In the genomic region with DNA sequence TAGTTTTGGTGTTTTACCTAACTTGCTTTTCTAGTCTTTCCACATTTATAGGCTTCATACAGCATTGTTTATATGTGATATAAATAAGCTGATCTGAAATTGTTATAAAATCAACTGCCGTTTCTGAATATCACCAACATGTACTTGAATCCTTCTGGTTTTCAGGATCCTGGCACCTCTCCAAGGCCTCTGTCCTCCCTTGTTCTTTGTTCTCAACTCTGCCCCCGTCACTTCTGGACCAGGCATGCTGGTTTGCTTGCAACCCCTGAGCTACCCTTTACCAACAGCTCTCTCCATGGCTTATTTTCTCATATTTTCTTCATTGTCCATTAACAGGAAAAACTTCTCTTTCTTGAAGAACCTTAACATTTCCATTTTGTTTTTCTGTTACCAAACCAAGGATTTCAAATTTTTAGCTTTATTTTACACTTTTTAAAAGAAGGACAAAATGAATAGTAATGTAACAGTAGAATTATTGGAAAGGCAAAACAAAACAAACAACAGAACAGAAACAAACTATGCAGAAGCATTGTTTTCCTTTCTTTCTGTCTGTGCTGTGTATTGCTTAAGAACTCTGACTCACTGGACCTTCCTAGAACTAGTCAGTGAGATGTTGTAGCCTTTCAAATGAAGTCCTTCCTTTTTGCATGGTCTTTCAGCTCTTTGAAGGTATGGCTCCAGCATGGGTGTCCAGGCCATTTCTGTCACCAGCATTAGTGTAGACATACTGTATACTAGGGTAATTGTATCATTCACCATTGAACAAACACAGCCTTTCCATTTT, we compare ENCODE assay signal across 8 cellular contexts. TPM values are rescaled to one million over a fixed set of nuclear protein-coding genes. Genes with fewer than 3 reads are reported as not detected.
DNase-seq lines count a peak whose midpoint lies in the region; ATAC-seq, FAIRE-seq and TF ChIP-seq lines count a peak whose summit lies in the region.

No MANE protein-coding gene starts in this region.

- H3F3A ChIP-seq in MM.1S (ENCODE audit: insufficient read depth, low read length), result no peaks in the 10 kb centered on the region

- H3K4me3 Mint-ChIP-seq in astrocyte (ENCODE audit: unreplicated experiment), result no peak overlapping the region
- no peak overlapping the region for H3K4me3 Mint-ChIP-seq in progenitor cell of endocrine pancreas (ENCODE audit: low read depth)

- no peak overlapping the region for H3K27ac ChIP-seq in astrocyte (ENCODE audit: low read depth, low read length)
- H3K27ac ChIP-seq in MM.1S (ENCODE audit: low read length), result no peak overlapping the region

- no peak for ATAC-seq in GM18858 (IDR thresholded peaks at IDR 0.05; ENCODE audit: unreplicated experiment)

- H3K9me3 ChIP-seq in astrocyte (ENCODE audit: insufficient read depth, low read depth, low read length) (no peaks in the 10 kb centered on the region), MM.1S (replicated peaks; ENCODE audit: insufficient read depth, low read length) (no peaks in the 10 kb centered on the region)

- no peaks in the 10 kb centered on the region for H3K27me3 Mint-ChIP-seq in astrocyte (ENCODE audit: low read depth, unreplicated experiment)
- no peaks in the 10 kb centered on the region for H3K27me3 Mint-ChIP-seq in progenitor cell of endocrine pancreas

- no peaks in the 10 kb centered on the region for H3K36me3 Mint-ChIP-seq in astrocyte (ENCODE audit: low read depth, unreplicated experiment)
- H3K36me3 Mint-ChIP-seq in progenitor cell of endocrine pancreas (ENCODE audit: insufficient read depth), result no peaks in the 10 kb centered on the region

- H3K4me3 ChIP-seq in BJ (ENCODE audit: low read depth, low read length), result no peak overlapping the region
- H3K4me3 ChIP-seq in astrocyte (ENCODE audit: insufficient read depth, low read depth, low read length), result no peak overlapping the region
- H3K4me3 ChIP-seq in MM.1S (ENCODE audit: low read length), result no peak overlapping the region

- POLR2A ChIA-PET in BJ (lab: Charles Lee), result no interaction called here

- H3K36me3 ChIP-seq in BJ (ENCODE audit: control insufficient read depth, insufficient read depth, low read length), result no peaks in the 10 kb centered on the region
- no peaks in the 10 kb centered on the region for H3K36me3 ChIP-seq in astrocyte (ENCODE audit: insufficient read depth, low read length)
- no peaks in the 10 kb centered on the region for H3K36me3 ChIP-seq in MM.1S (replicated peaks; ENCODE audit: insufficient read depth, low read length)

- no peaks in the 10 kb centered on the region for H3K79me2 ChIP-seq in astrocyte (ENCODE audit: insufficient read depth, low read length)
- no peaks in the 10 kb centered on the region for H3K79me2 ChIP-seq in MM.1S (ENCODE audit: low read length)

- H4K20me1 ChIP-seq in astrocyte (ENCODE audit: insufficient read depth, low read length) (no peaks in the 10 kb centered on the region), MM.1S (ENCODE audit: insufficient read depth, low read length) (no peaks in the 10 kb centered on the region)

- H3K27ac Mint-ChIP-seq in astrocyte (ENCODE audit: unreplicated experiment), result peak overlapping the region; percentile 4
- no peak overlapping the region for H3K27ac Mint-ChIP-seq in progenitor cell of endocrine pancreas

- TF ChIP-seq CTCF in BJ (IDR thresholded peaks at IDR 0.05; ENCODE audit: insufficient read depth, low read depth, low read length) (no peak), astrocyte (IDR thresholded peaks at IDR 0.05; ENCODE audit: insufficient read depth, low read depth, low read length) (no peak), progenitor cell of endocrine pancreas (IDR thresholded peaks at IDR 0.05; ENCODE audit: unreplicated experiment) (no peak), MM.1S (IDR thresholded peaks at IDR 0.05; ENCODE audit: low read length) (no peak)

- H3K27me3 ChIP-seq in BJ (ENCODE audit: control insufficient read depth, insufficient read depth, low read length) (no peaks in the 10 kb centered on the region), astrocyte (ENCODE audit: insufficient read depth, low read length) (no peaks in the 10 kb centered on the region), MM.1S (replicated peaks; ENCODE audit: insufficient read depth, low read length) (no peaks in the 10 kb centered on the region)

- CTCF ChIA-PET in BJ (lab: Yijun Ruan, JAX), result no interaction called here

- H3K9me3 Mint-ChIP-seq in astrocyte (ENCODE audit: unreplicated experiment), result no peaks in the 10 kb centered on the region
- H3K9me3 Mint-ChIP-seq in progenitor cell of endocrine pancreas (ENCODE audit: low read depth), result no peaks in the 10 kb centered on the region

- peak; percentile 15 for DNase-seq in BJ (ENCODE audit: low read depth)
- DNase-seq in LHCN-M2 (ENCODE audit: low read depth), result peak; percentile 80
- DNase-seq in astrocyte (ENCODE audit: low read depth), result peak; percentile 48
- peak; percentile 39 for DNase-seq in midbrain (lab: John Stamatoyannopoulos, UW)
- no peak for DNase-seq in GM19238 (ENCODE audit: insufficient read length, low spot score)
- DNase-seq in progenitor cell of endocrine pancreas (ENCODE audit: low spot score, unreplicated experiment), result no peak
- DNase-seq in MM.1S, result no peak

- H3K9ac ChIP-seq in astrocyte (ENCODE audit: low read length) (no peak overlapping the region), MM.1S (ENCODE audit: low read length) (no peak overlapping the region)

- H3K4me2 ChIP-seq in astrocyte (ENCODE audit: low read length) (peak overlapping the region; percentile 8), MM.1S (ENCODE audit: low read depth, low read length) (no peak overlapping the region)

- peak; percentile 76 for FAIRE-seq in astrocyte (lab: Jason Lieb, UNC)

- H3K4me1 ChIP-seq in astrocyte (ENCODE audit: insufficient read depth, low read length) (peaks cover 6% of the 10 kb centered on the region), MM.1S (ENCODE audit: low read length) (no peaks in the 10 kb centered on the region)

- H3K4me1 Mint-ChIP-seq in astrocyte (ENCODE audit: low read depth, unreplicated experiment) (peaks cover 9% of the 10 kb centered on the region), progenitor cell of endocrine pancreas (ENCODE audit: low read depth) (peaks cover 3% of the 10 kb centered on the region)

- no peaks in the 10 kb centered on the region for H3K9me2 ChIP-seq in MM.1S (replicated peaks; ENCODE audit: insufficient read depth, low read length)

- H2AFZ ChIP-seq in astrocyte (ENCODE audit: low read depth, low read length) (peak overlapping the region; percentile 46), MM.1S (ENCODE audit: low read length) (no peak overlapping the region)

RNA-seq across cellular contexts. Expression of a gene that starts 44.8 kb away (rescaled TPM):
- 0.40 and 0.43 TPM in 2 replicates for polyA plus RNA-seq in BJ (2011; rRNA removed)
- polyA minus RNA-seq in BJ (2011; rRNA and poly(A)+ RNA removed), result 0.14 TPM in 1 of 2 replicates, not detected in the other
- 0.06 TPM in 1 of 2 replicates, not detected in the other for total RNA-seq in LHCN-M2 (2014; rRNA removed)
- 0.78 TPM for polyA plus RNA-seq in LHCN-M2 (2012)
- total RNA-seq in astrocyte, result 1.3 and 2.0 TPM in 2 replicates
- 0.51 and 0.79 TPM in 2 replicates for total RNA-seq in progenitor cell of endocrine pancreas

Comparison
In these comparisons a context has a peak if more than half of its experiments do, and no peak if none do; other contexts are left out.
1. DNase-seq: peak in BJ (single experiment), LHCN-M2 (single experiment), astrocyte (single experiment) and midbrain (single experiment); none in GM19238 (single experiment), progenitor cell of endocrine pancreas (single experiment) and MM.1S (single experiment).